Comparison of ENCODE assay signal across 1 cellular context in the genomic region with DNA sequence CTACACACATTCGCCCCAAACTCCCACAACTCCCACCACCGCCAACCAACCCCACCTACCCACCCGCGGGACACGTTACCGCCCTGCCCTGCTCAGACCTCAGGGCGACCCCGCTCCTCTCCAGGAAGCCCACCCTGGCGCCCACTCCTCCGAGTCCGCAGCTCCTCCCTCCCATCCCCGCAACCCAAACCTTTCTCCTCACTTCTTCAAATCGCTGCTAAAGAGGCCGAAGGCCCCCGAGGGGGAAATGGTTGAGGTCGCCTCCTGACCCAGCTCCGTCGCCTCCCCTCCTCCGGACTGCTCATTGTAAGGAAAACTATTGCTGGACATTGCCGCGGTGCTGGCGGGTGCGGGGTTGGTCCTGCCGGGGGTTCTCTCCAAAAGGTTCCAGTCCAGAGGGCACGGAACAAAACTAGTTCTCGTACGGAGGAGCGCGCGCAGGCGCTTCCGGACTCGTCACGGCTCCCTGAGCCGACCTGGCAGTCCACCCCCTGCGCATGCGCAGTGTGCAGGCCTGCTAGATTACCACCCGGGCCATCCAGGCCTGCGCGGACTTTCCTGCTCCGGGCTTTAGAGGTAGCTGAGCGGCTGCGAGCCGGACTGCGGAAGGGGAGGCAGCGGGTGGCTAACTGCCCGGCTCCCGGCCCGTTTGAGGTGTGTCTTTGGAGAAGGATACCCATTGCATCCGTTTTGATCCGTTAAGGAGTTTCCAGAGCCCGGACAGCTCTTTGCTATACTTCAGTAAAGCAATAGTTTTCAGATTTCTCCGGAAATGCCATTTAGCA.
TF ChIP-seq lines count a peak whose summit lies in the region.

A gene with protein sequence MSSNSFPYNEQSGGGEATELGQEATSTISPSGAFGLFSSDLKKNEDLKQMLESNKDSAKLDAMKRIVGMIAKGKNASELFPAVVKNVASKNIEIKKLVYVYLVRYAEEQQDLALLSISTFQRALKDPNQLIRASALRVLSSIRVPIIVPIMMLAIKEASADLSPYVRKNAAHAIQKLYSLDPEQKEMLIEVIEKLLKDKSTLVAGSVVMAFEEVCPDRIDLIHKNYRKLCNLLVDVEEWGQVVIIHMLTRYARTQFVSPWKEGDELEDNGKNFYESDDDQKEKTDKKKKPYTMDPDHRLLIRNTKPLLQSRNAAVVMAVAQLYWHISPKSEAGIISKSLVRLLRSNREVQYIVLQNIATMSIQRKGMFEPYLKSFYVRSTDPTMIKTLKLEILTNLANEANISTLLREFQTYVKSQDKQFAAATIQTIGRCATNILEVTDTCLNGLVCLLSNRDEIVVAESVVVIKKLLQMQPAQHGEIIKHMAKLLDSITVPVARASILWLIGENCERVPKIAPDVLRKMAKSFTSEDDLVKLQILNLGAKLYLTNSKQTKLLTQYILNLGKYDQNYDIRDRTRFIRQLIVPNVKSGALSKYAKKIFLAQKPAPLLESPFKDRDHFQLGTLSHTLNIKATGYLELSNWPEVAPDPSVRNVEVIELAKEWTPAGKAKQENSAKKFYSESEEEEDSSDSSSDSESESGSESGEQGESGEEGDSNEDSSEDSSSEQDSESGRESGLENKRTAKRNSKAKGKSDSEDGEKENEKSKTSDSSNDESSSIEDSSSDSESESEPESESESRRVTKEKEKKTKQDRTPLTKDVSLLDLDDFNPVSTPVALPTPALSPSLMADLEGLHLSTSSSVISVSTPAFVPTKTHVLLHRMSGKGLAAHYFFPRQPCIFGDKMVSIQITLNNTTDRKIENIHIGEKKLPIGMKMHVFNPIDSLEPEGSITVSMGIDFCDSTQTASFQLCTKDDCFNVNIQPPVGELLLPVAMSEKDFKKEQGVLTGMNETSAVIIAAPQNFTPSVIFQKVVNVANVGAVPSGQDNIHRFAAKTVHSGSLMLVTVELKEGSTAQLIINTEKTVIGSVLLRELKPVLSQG (minus strand): TSS at position 449 of the 785 bp plus-strand sequence. CDS start 119 bp downstream, at position 330.

TF ChIP-seq in HepG2, 621 proteins besides CTCF, POLR2A, EP300 and RAD21 (continues in another document):
- TF ChIP-seq RORA (CRISPR knock-in tag; IDR thresholded peaks at IDR 0.05) (no peak), YEATS2 (CRISPR knock-in tag; IDR thresholded peaks at IDR 0.05; ENCODE audit: borderline replicate concordance) (peak; percentile 88; the same call in 1 of the 2 replicates), ZNF160 (CRISPR knock-in tag; IDR thresholded peaks at IDR 0.05) (no peak), MTA1 (CRISPR knock-in tag; IDR thresholded peaks at IDR 0.05; ENCODE audit: borderline replicate concordance) (peak; percentile 17; the same call in 1 of the 2 replicates), ZNF121 (CRISPR knock-in tag; IDR thresholded peaks at IDR 0.05) (0 out of 2 replicates have a peak, but pooled peaks have one; percentile 5), ZNF567 (CRISPR knock-in tag; IDR thresholded peaks at IDR 0.05; ENCODE audit: borderline replicate concordance) (peak; percentile 79; the same call in 1 of the 2 replicates), ESRRA (CRISPR knock-in tag; IDR thresholded peaks at IDR 0.05; ENCODE audit: low read depth) (peak; percentile 64; the same call in 1 of the 2 replicates), POLR2AphosphoS2 (IDR thresholded peaks at IDR 0.05; ENCODE audit: low read depth, low read length) (no peak), MIER2 (CRISPR knock-in tag; IDR thresholded peaks at IDR 0.05) (peak; percentile 71), NKX3-1 (CRISPR knock-in tag; IDR thresholded peaks at IDR 0.05) (no peak), JUND (CRISPR knock-in tag; IDR thresholded peaks at IDR 0.05) (no peak), ZNF382 (CRISPR knock-in tag; IDR thresholded peaks at IDR 0.05; ENCODE audit: borderline replicate concordance) (no peak), NFKB2 (CRISPR knock-in tag; IDR thresholded peaks at IDR 0.05; ENCODE audit: borderline replicate concordance) (peak; percentile 48; the same call in 1 of the 2 replicates), ZNF652 (CRISPR knock-in tag; IDR thresholded peaks at IDR 0.05; ENCODE audit: borderline replicate concordance, low read depth) (0 out of 2 replicates have a peak, but pooled peaks have one; percentile 16), ZNF790 (CRISPR knock-in tag; IDR thresholded peaks at IDR 0.05; ENCODE audit: borderline replicate concordance) (no peak)
- TF ChIP-seq, protein P1, sequence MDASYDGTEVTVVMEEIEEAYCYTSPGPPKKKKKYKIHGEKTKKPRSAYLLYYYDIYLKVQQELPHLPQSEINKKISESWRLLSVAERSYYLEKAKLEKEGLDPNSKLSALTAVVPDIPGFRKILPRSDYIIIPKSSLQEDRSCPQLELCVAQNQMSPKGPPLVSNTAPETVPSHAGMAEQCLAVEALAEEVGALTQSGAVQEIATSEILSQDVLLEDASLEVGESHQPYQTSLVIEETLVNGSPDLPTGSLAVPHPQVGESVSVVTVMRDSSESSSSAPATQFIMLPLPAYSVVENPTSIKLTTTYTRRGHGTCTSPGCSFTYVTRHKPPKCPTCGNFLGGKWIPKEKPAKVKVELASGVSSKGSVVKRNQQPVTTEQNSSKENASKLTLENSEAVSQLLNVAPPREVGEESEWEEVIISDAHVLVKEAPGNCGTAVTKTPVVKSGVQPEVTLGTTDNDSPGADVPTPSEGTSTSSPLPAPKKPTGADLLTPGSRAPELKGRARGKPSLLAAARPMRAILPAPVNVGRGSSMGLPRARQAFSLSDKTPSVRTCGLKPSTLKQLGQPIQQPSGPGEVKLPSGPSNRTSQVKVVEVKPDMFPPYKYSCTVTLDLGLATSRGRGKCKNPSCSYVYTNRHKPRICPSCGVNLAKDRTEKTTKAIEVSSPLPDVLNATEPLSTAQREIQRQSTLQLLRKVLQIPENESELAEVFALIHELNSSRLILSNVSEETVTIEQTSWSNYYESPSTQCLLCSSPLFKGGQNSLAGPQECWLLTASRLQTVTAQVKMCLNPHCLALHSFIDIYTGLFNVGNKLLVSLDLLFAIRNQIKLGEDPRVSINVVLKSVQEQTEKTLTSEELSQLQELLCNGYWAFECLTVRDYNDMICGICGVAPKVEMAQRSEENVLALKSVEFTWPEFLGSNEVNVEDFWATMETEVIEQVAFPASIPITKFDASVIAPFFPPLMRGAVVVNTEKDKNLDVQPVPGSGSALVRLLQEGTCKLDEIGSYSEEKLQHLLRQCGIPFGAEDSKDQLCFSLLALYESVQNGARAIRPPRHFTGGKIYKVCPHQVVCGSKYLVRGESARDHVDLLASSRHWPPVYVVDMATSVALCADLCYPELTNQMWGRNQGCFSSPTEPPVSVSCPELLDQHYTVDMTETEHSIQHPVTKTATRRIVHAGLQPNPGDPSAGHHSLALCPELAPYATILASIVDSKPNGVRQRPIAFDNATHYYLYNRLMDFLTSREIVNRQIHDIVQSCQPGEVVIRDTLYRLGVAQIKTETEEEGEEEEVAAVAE (CRISPR knock-in tag; IDR thresholded peaks at IDR 0.05; ENCODE audit: borderline replicate concordance), result peak; percentile 70; the same call in 1 of the 2 replicates
- TF ChIP-seq, protein P2, sequence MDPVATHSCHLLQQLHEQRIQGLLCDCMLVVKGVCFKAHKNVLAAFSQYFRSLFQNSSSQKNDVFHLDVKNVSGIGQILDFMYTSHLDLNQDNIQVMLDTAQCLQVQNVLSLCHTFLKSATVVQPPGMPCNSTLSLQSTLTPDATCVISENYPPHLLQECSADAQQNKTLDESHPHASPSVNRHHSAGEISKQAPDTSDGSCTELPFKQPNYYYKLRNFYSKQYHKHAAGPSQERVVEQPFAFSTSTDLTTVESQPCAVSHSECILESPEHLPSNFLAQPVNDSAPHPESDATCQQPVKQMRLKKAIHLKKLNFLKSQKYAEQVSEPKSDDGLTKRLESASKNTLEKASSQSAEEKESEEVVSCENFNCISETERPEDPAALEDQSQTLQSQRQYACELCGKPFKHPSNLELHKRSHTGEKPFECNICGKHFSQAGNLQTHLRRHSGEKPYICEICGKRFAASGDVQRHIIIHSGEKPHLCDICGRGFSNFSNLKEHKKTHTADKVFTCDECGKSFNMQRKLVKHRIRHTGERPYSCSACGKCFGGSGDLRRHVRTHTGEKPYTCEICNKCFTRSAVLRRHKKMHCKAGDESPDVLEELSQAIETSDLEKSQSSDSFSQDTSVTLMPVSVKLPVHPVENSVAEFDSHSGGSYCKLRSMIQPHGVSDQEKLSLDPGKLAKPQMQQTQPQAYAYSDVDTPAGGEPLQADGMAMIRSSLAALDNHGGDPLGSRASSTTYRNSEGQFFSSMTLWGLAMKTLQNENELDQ (CRISPR knock-in tag; IDR thresholded peaks at IDR 0.05; ENCODE audit: borderline replicate concordance), result no peak
- TF ChIP-seq, protein P3, sequence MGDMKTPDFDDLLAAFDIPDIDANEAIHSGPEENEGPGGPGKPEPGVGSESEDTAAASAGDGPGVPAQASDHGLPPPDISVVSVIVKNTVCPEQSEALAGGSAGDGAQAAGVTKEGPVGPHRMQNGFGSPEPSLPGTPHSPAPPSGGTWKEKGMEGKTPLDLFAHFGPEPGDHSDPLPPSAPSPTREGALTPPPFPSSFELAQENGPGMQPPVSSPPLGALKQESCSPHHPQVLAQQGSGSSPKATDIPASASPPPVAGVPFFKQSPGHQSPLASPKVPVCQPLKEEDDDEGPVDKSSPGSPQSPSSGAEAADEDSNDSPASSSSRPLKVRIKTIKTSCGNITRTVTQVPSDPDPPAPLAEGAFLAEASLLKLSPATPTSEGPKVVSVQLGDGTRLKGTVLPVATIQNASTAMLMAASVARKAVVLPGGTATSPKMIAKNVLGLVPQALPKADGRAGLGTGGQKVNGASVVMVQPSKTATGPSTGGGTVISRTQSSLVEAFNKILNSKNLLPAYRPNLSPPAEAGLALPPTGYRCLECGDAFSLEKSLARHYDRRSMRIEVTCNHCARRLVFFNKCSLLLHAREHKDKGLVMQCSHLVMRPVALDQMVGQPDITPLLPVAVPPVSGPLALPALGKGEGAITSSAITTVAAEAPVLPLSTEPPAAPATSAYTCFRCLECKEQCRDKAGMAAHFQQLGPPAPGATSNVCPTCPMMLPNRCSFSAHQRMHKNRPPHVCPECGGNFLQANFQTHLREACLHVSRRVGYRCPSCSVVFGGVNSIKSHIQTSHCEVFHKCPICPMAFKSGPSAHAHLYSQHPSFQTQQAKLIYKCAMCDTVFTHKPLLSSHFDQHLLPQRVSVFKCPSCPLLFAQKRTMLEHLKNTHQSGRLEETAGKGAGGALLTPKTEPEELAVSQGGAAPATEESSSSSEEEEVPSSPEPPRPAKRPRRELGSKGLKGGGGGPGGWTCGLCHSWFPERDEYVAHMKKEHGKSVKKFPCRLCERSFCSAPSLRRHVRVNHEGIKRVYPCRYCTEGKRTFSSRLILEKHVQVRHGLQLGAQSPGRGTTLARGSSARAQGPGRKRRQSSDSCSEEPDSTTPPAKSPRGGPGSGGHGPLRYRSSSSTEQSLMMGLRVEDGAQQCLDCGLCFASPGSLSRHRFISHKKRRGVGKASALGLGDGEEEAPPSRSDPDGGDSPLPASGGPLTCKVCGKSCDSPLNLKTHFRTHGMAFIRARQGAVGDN (CRISPR knock-in tag; IDR thresholded peaks at IDR 0.05), result peak; percentile 92
- TF ChIP-seq, protein P4, sequence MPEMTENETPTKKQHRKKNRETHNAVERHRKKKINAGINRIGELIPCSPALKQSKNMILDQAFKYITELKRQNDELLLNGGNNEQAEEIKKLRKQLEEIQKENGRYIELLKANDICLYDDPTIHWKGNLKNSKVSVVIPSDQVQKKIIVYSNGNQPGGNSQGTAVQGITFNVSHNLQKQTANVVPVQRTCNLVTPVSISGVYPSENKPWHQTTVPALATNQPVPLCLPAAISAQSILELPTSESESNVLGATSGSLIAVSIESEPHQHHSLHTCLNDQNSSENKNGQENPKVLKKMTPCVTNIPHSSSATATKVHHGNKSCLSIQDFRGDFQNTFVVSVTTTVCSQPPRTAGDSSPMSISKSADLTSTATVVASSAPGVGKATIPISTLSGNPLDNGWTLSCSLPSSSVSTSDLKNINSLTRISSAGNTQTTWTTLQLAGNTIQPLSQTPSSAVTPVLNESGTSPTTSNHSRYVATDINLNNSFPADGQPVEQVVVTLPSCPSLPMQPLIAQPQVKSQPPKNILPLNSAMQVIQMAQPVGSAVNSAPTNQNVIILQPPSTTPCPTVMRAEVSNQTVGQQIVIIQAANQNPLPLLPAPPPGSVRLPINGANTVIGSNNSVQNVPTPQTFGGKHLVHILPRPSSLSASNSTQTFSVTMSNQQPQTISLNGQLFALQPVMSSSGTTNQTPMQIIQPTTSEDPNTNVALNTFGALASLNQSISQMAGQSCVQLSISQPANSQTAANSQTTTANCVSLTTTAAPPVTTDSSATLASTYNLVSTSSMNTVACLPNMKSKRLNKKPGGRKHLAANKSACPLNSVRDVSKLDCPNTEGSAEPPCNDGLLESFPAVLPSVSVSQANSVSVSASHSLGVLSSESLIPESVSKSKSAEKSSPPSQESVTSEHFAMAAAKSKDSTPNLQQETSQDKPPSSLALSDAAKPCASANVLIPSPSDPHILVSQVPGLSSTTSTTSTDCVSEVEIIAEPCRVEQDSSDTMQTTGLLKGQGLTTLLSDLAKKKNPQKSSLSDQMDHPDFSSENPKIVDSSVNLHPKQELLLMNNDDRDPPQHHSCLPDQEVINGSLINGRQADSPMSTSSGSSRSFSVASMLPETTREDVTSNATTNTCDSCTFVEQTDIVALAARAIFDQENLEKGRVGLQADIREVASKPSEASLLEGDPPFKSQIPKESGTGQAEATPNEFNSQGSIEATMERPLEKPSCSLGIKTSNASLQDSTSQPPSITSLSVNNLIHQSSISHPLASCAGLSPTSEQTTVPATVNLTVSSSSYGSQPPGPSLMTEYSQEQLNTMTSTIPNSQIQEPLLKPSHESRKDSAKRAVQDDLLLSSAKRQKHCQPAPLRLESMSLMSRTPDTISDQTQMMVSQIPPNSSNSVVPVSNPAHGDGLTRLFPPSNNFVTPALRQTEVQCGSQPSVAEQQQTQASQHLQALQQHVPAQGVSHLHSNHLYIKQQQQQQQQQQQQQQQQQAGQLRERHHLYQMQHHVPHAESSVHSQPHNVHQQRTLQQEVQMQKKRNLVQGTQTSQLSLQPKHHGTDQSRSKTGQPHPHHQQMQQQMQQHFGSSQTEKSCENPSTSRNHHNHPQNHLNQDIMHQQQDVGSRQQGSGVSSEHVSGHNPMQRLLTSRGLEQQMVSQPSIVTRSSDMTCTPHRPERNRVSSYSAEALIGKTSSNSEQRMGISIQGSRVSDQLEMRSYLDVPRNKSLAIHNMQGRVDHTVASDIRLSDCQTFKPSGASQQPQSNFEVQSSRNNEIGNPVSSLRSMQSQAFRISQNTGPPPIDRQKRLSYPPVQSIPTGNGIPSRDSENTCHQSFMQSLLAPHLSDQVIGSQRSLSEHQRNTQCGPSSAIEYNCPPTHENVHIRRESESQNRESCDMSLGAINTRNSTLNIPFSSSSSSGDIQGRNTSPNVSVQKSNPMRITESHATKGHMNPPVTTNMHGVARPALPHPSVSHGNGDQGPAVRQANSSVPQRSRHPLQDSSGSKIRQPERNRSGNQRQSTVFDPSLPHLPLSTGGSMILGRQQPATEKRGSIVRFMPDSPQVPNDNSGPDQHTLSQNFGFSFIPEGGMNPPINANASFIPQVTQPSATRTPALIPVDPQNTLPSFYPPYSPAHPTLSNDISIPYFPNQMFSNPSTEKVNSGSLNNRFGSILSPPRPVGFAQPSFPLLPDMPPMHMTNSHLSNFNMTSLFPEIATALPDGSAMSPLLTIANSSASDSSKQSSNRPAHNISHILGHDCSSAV (CRISPR knock-in tag; IDR thresholded peaks at IDR 0.05; ENCODE audit: borderline replicate concordance), result no peak; the same call in 1 of the 2 replicates
